8 cellular contexts compared by ENCODE assay signal in genomic region chr11:59429924-59430516, GRCh38. TPM values are rescaled to one million over a fixed set of nuclear protein-coding genes. Genes with fewer than 3 reads are reported as not detected.
A peak's percentile ranks its signal among the peaks of the same experiment; 100 is the strongest.
DNase-seq lines count a peak whose midpoint lies in the region; ATAC-seq and TF ChIP-seq lines count a peak whose summit lies in the region.

No MANE protein-coding gene starts in this region.

- H3K27me3 ChIP-seq in KMS-11 (ENCODE audit: insufficient read depth, low read depth): no peaks in the 10 kb centered on the region
- H3K27me3 ChIP-seq in SJCRH30: no peaks in the 10 kb centered on the region

- H3K36me3 ChIP-seq in KMS-11 (ENCODE audit: insufficient read depth): no peaks in the 10 kb centered on the region
- H3K36me3 ChIP-seq in SJCRH30: no peaks in the 10 kb centered on the region

- TF ChIP-seq CTCF in KMS-11 (conservative IDR thresholded peaks at IDR 0.05; ENCODE audit: low read depth, low read length) (peak; percentile 81), nephron (IDR thresholded peaks at IDR 0.05; ENCODE audit: unreplicated experiment in 3 of 3) (peak; percentile 61 to 71 (median 61))

- H3K4me3 ChIP-seq in KMS-11 (IDR thresholded peaks at IDR 0.05; ENCODE audit: insufficient read depth, low read depth, low read length) (no peak overlapping the region), SJCRH30 (no peak overlapping the region)

- peaks cover 2% of the 10 kb centered on the region for H3K27me3 Mint-ChIP-seq in activated naive CD4-positive, alpha-beta T cell treated with anti-CD3 and anti-CD28 coated beads, Interleukin-2, amount 10 ng/mL, durations not matched to agents 7 days and 5 days
- H3K27me3 Mint-ChIP-seq in nephron (ENCODE audit: low read depth): peaks cover 3% of the 10 kb centered on the region

- no peaks in the 10 kb centered on the region for H3K79me2 ChIP-seq in KMS-11 (ENCODE audit: insufficient read depth, low read depth)

- no peak overlapping the region for H3K9ac ChIP-seq in KMS-11

- DNase-seq in activated naive CD4-positive, alpha-beta T cell treated with anti-CD3 and anti-CD28 coated beads, Interleukin-2, amount 10 ng/mL, durations not matched to agents 7 days and 5 days: peak; percentile 50
- no peak for DNase-seq in activated naive CD4-positive, alpha-beta T cell treated with anti-CD3 and anti-CD28 coated beads, Interleukin-2, amount 50 U/mL, for 16 hours
- peak; percentile 28 to 72 for DNase-seq in SJCRH30
- DNase-seq in dermis blood vessel endothelial cell: peak; percentile 73

- CTCF ChIA-PET in activated naive CD4-positive, alpha-beta T cell treated with anti-CD3 and anti-CD28 coated beads, Interleukin-2, amount 10 ng/mL, durations not matched to agents 7 days and 5 days (lab: Charles Lee): interaction anchor here (0.9 to 5.3 kb wide), 6 partner anchors 20 to 259 kb away, joined by 3 to 32 read pairs (median 3); partner anchors contain the start of gene DTX4

- no peak overlapping the region for H2AFZ ChIP-seq in KMS-11 (ENCODE audit: low read depth)

- H3K4me3 Mint-ChIP-seq in activated naive CD4-positive, alpha-beta T cell treated with anti-CD3 and anti-CD28 coated beads, Interleukin-2, amount 10 ng/mL, durations not matched to agents 7 days and 5 days: no peak overlapping the region
- H3K4me3 Mint-ChIP-seq in nephron: no peak overlapping the region

- ATAC-seq in GM21515 (IDR thresholded peaks at IDR 0.05; ENCODE audit: unreplicated experiment) (peak; percentile 70), GM21528 (IDR thresholded peaks at IDR 0.05; ENCODE audit: low FRiP score, unreplicated experiment) (no peak)

- H3K4me1 Mint-ChIP-seq in activated naive CD4-positive, alpha-beta T cell treated with anti-CD3 and anti-CD28 coated beads, Interleukin-2, amount 10 ng/mL, durations not matched to agents 7 days and 5 days: no peaks in the 10 kb centered on the region
- no peaks in the 10 kb centered on the region for H3K4me1 Mint-ChIP-seq in nephron

- no peaks in the 10 kb centered on the region for H4K20me1 ChIP-seq in KMS-11 (ENCODE audit: insufficient read depth)

- H3K9me3 Mint-ChIP-seq in activated naive CD4-positive, alpha-beta T cell treated with anti-CD3 and anti-CD28 coated beads, Interleukin-2, amount 10 ng/mL, durations not matched to agents 7 days and 5 days: no peaks in the 10 kb centered on the region
- no peaks in the 10 kb centered on the region for H3K9me3 Mint-ChIP-seq in nephron

- no peaks in the 10 kb centered on the region for H3K36me3 Mint-ChIP-seq in activated naive CD4-positive, alpha-beta T cell treated with anti-CD3 and anti-CD28 coated beads, Interleukin-2, amount 10 ng/mL, durations not matched to agents 7 days and 5 days
- H3K36me3 Mint-ChIP-seq in nephron (ENCODE audit: low read depth): no peaks in the 10 kb centered on the region

- no peaks in the 10 kb centered on the region for H3K9me3 ChIP-seq in SJCRH30 (replicated peaks)

- H3K4me2 ChIP-seq in KMS-11: no peak overlapping the region

- H3K4me1 ChIP-seq in KMS-11 (ENCODE audit: low read depth, poor library complexity, severe bottlenecking): no peaks in the 10 kb centered on the region
- H3K4me1 ChIP-seq in SJCRH30: no peaks in the 10 kb centered on the region

- no peak overlapping the region for H3K27ac ChIP-seq in KMS-11
- no peak overlapping the region for H3K27ac ChIP-seq in SJCRH30

- H3K27ac Mint-ChIP-seq in activated naive CD4-positive, alpha-beta T cell treated with anti-CD3 and anti-CD28 coated beads, Interleukin-2, amount 10 ng/mL, durations not matched to agents 7 days and 5 days: no peak overlapping the region
- H3K27ac Mint-ChIP-seq in nephron: no peak overlapping the region

RNA-seq across cellular contexts. Expression of gene OR5A2, which starts 3.8 kb away (rescaled TPM):
- not detected in 2 replicates for total RNA-seq in SJCRH30 (2014; rRNA removed; shearing (Covaris generic))
- total RNA-seq in dermis blood vessel endothelial cell: not detected in 2 replicates

RNA-seq across cellular contexts. Expression of gene OR5A1, which starts 6.2 kb away (rescaled TPM):
- not detected in 2 replicates for total RNA-seq in SJCRH30 (2014; rRNA removed; shearing (Covaris generic))
- total RNA-seq in dermis blood vessel endothelial cell: under 0.01 TPM in 1 of 2 replicates, not detected in the other

RNA-seq across cellular contexts. Expression of gene OR4D6, which starts 26.7 kb away (rescaled TPM):
- total RNA-seq in SJCRH30 (2014; rRNA removed; shearing (Covaris generic)): not detected in 2 replicates
- total RNA-seq in dermis blood vessel endothelial cell: not detected in 2 replicates

RNA-seq across cellular contexts. Expression of gene OR4D10, which starts 43.1 kb away (rescaled TPM):
- not detected in 2 replicates for total RNA-seq in SJCRH30 (2014; rRNA removed; shearing (Covaris generic))
- total RNA-seq in dermis blood vessel endothelial cell: not detected in 2 replicates
